In the genomic region with DNA sequence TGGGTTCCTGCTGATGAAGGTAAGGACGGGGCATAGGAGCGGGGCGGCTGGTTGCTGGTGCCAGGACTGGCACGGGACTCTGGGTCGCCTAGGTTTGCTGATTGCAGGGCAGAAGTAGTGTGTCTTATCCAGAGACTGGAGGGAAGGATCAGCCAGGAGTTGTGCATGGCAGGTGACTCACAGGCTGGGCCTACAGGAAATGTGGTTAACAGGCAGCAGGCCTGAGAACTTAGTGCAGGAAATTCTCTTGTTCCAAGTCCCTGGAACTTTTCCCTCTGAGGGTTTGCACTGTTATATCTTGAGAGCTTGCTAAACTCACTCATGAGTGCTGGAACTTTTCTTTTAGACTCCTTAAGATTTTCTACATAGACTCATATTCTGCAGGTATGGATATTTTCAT, we compare ENCODE assay signal across 11 cellular contexts.
DNase-seq lines count a peak whose midpoint lies in the region; ATAC-seq and TF ChIP-seq lines count a peak whose summit lies in the region.
"Had no signal": no experiment of that assay in that cellular context is flagged by ENCODE, and none has a peak within 500 bp of the region (broad histone marks: within the 10 kb centered on the region; RNA-seq: fewer than 3 reads in every experiment).

No MANE protein-coding gene starts in this region.

- BruUV-seq in HCT116 (replicated peaks; lab: Mats Ljungman, UMichigan), result no TSS peak

- POLR2A ChIA-PET in HCT116 (lab: Charles Lee), result no interaction called here

- no peaks in the 10 kb centered on the region for H3K9me2 ChIP-seq in HCT116 (ENCODE audit: insufficient read depth)

- RAD21 ChIA-PET in HCT116 (lab: Charles Lee; ENCODE audit: low non-redundant PET in 1 of 2, low total read pairs in 2 of 2, uncharacterized antibody in 2 of 2, unreplicated experiment in 2 of 2), result no interaction called here

- TF ChIP-seq CTCF in HCT116 (IDR thresholded peaks at IDR 0.05 in 2 of 3, conservative IDR thresholded peaks at IDR 0.05 in 1 of 3; ENCODE audit: borderline replicate concordance in 1 of 3, insufficient read depth in 1 of 3, low read depth in 2 of 3, low read length in 2 of 3), result no peak
- TF ChIP-seq CTCF in omental fat pad (IDR thresholded peaks at IDR 0.05), result no peak

- H3K4me1 ChIP-seq in HCT116 (ENCODE audit: control insufficient read depth in 1 of 2, insufficient read depth in 2 of 2, low read length in 2 of 2), result peaks cover 9 to 19% of the 10 kb centered on the region in 2 experiments
- H3K4me1 ChIP-seq in SJCRH30, result no peaks in the 10 kb centered on the region

- TF ChIP-seq POLR2A in HCT116 (IDR thresholded peaks at IDR 0.05; ENCODE audit: borderline replicate concordance, extremely low read depth, insufficient read depth, insufficient read length), result no peak

- no peaks in the 10 kb centered on the region for H4K20me1 ChIP-seq in HCT116 (ENCODE audit: insufficient read depth)

- DNase-seq in HCT116 (ENCODE audit: low read depth, low spot score) (peak; percentile 24), SJCRH30 (peak; percentile 29 to 49), fibroblast of gingiva (ENCODE audit: low read depth) (peak; percentile 59), skeletal muscle cell (ENCODE audit: low read depth) (peak; percentile 83), foreskin melanocyte (no peak), omental fat pad (ENCODE audit: low spot score) (no peak)
- DNase-seq in effector CD4-positive, alpha-beta T cell, result no peak
- DNase-seq: activated CD4-positive, alpha-beta T cell treated with anti-CD3 and anti-CD28 coated beads, Interleukin-2, amount 50 U/mL, for 4 hours; amygdala; NCI-H1092 had no signal

- H3K36me3 ChIP-seq in HCT116 (ENCODE audit: control insufficient read depth in 1 of 2, insufficient read depth in 2 of 2, low read length in 2 of 2) (no peaks in the 10 kb centered on the region), SJCRH30 (no peaks in the 10 kb centered on the region)

- H2AFZ ChIP-seq in HCT116 (ENCODE audit: low read depth, low read length, poor library complexity, severe bottlenecking), result peak overlapping the region; percentile 96

- ATAC-seq in HCT116 (peak; percentile 80), omental fat pad (ENCODE audit: low FRiP score) (no peak), GM18520 (IDR thresholded peaks at IDR 0.05; ENCODE audit: unreplicated experiment) (no peak)

- H3K27ac ChIP-seq in HCT116 (ENCODE audit: low read depth, low read length), result no peak overlapping the region
- no peak overlapping the region for H3K27ac ChIP-seq in SJCRH30

- no peaks in the 10 kb centered on the region for H3K79me2 ChIP-seq in HCT116 (ENCODE audit: insufficient read depth, low read length)

- no peak overlapping the region for H3K9ac ChIP-seq in HCT116 (ENCODE audit: low read length)

- H3K27me3 ChIP-seq in HCT116 (ENCODE audit: insufficient read depth, low read length) (no peaks in the 10 kb centered on the region), SJCRH30 (no peaks in the 10 kb centered on the region)

- CTCF ChIA-PET in HCT116 (lab: Charles Lee), result no interaction called here

- TF ChIP-seq RAD21 in HCT116 (IDR thresholded peaks at IDR 0.05; ENCODE audit: low read depth), result no peak

- intact Hi-C loops in HCT116 (cut with micrococcal nuclease), result no loop called here

- H3K4me2 ChIP-seq in HCT116 (ENCODE audit: low read length), result peak overlapping the region; percentile 49

- H3K4me3 ChIP-seq in HCT116 (replicated peaks in 1 of 2; ENCODE audit: low read depth in 1 of 2, low read length in 2 of 2) (no peak overlapping the region), SJCRH30 (no peak overlapping the region), skeletal muscle cell (ENCODE audit: low read depth, low read length) (no peak overlapping the region)

- no peaks in the 10 kb centered on the region; a peak in 1 of 4 replicates for H3K9me3 ChIP-seq in HCT116 (ENCODE audit: control insufficient read depth in 1 of 2, insufficient read depth in 1 of 2, low read depth in 1 of 2, low read length in 2 of 2)
- H3K9me3 ChIP-seq in SJCRH30 (replicated peaks), result no peaks in the 10 kb centered on the region

TF ChIP-seq in HCT116, 20 proteins besides CTCF, POLR2A, EP300 and RAD21:
- no peak for TF ChIP-seq EZH2 (IDR thresholded peaks at IDR 0.05)
- TF ChIP-seq SIN3A (IDR thresholded peaks at IDR 0.05; ENCODE audit: low read depth), result no peak
- TF ChIP-seq, protein P1, sequence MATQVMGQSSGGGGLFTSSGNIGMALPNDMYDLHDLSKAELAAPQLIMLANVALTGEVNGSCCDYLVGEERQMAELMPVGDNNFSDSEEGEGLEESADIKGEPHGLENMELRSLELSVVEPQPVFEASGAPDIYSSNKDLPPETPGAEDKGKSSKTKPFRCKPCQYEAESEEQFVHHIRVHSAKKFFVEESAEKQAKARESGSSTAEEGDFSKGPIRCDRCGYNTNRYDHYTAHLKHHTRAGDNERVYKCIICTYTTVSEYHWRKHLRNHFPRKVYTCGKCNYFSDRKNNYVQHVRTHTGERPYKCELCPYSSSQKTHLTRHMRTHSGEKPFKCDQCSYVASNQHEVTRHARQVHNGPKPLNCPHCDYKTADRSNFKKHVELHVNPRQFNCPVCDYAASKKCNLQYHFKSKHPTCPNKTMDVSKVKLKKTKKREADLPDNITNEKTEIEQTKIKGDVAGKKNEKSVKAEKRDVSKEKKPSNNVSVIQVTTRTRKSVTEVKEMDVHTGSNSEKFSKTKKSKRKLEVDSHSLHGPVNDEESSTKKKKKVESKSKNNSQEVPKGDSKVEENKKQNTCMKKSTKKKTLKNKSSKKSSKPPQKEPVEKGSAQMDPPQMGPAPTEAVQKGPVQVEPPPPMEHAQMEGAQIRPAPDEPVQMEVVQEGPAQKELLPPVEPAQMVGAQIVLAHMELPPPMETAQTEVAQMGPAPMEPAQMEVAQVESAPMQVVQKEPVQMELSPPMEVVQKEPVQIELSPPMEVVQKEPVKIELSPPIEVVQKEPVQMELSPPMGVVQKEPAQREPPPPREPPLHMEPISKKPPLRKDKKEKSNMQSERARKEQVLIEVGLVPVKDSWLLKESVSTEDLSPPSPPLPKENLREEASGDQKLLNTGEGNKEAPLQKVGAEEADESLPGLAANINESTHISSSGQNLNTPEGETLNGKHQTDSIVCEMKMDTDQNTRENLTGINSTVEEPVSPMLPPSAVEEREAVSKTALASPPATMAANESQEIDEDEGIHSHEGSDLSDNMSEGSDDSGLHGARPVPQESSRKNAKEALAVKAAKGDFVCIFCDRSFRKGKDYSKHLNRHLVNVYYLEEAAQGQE (IDR thresholded peaks at IDR 0.05; ENCODE audit: low read depth), result no peak
- TF ChIP-seq ZFX (IDR thresholded peaks at IDR 0.05), result no peak
- TF ChIP-seq, protein P2, sequence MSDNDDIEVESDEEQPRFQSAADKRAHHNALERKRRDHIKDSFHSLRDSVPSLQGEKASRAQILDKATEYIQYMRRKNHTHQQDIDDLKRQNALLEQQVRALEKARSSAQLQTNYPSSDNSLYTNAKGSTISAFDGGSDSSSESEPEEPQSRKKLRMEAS (IDR thresholded peaks at IDR 0.05), result peak; percentile 68
- TF ChIP-seq CBX3 (IDR thresholded peaks at IDR 0.05; ENCODE audit: low read depth), result peak; percentile 45; the same call in 1 of the 2 replicates
- TF ChIP-seq SRF (IDR thresholded peaks at IDR 0.05; ENCODE audit: low read depth), result no peak
- no peak for TF ChIP-seq SP1 (IDR thresholded peaks at IDR 0.05; ENCODE audit: low read depth)
- TF ChIP-seq ELF1 (IDR thresholded peaks at IDR 0.05; ENCODE audit: borderline replicate concordance, low read depth), result no peak
- no peak; the same call in 1 of the 2 replicates for TF ChIP-seq POLR2AphosphoS5 (IDR thresholded peaks at IDR 0.05; ENCODE audit: low read depth, low read length)
- TF ChIP-seq CEBPB (IDR thresholded peaks at IDR 0.05; ENCODE audit: low read depth), result no peak
- peak; percentile 33; the same call in 1 of the 2 replicates for TF ChIP-seq JUND (IDR thresholded peaks at IDR 0.05)
- TF ChIP-seq YY1 (IDR thresholded peaks at IDR 0.05; ENCODE audit: extremely low read depth, insufficient replicate concordance, low read depth, low read length), result no peak

Comparison
In these comparisons a context has a peak if more than half of its experiments do, and no peak if none do; other contexts are left out.
1. DNase-seq: peak in HCT116 (single experiment), SJCRH30 (2 of 2), fibroblast of gingiva (single experiment) and skeletal muscle cell (single experiment); none in effector CD4-positive, alpha-beta T cell (single experiment), foreskin melanocyte (single experiment) and omental fat pad (single experiment).